8 cellular contexts compared by ENCODE assay signal in genomic region chr6:38671885-38672467, GRCh38. TPM values are rescaled to one million over a fixed set of nuclear protein-coding genes. Genes with fewer than 3 reads are reported as not detected.
A peak's percentile ranks its signal among the peaks of the same experiment; 100 is the strongest.
DNase-seq lines count a peak whose midpoint lies in the region; ATAC-seq and TF ChIP-seq lines count a peak whose summit lies in the region.

No MANE protein-coding gene starts in this region.

- intact Hi-C loops in breast epithelium (cut with DNase I; ENCODE audit: low total_unique reads) (no loop called here), testis (cut with DNase I; ENCODE audit: low total_unique reads) (no loop called here)

- no peaks in the 10 kb centered on the region for H3K4me1 ChIP-seq in breast epithelium
- H3K4me1 ChIP-seq in testis = peaks cover 16% of the 10 kb centered on the region

- no peak for TF ChIP-seq POLR2A in breast epithelium (IDR thresholded peaks at IDR 0.05)
- no peak for TF ChIP-seq POLR2A in testis (IDR thresholded peaks at IDR 0.05)

- DNase-seq in SIG-M5 treated with dmso at 0.1 percent for 504 hours (lab: John Stamatoyannopoulos, UW; ENCODE audit: unreplicated experiment) (peak; percentile 44), SIG-M5 (lab: John Stamatoyannopoulos, UW) (no peak), SHP77 treated with DMSO at 0.1 percent for 48 hours (lab: John Stamatoyannopoulos, UW) (peak; percentile 13), breast epithelium (ENCODE audit: low spot score in 2 of 2) (no peak), kidney epithelial cell (ENCODE audit: low read depth) (peak; percentile 31), testis (peak; percentile 40)
- peak; percentile 36 for DNase-seq in Jurkat, Clone E6-1 (ENCODE audit: low read depth, low spot score)

- no peak overlapping the region for H3K4me3 ChIP-seq in Jurkat, Clone E6-1 (ENCODE audit: low read length)
- H3K4me3 ChIP-seq in breast epithelium (no peak overlapping the region), kidney epithelial cell (ENCODE audit: low read depth, low read length) (no peak overlapping the region), testis (no peak overlapping the region)

- H3K9me3 ChIP-seq in breast epithelium (no peaks in the 10 kb centered on the region), testis (no peaks in the 10 kb centered on the region)

- 30 to 35% methylated on average over 2 of the region's 2 CpGs for WGBS in testis, 2 donors

- H3K36me3 ChIP-seq in breast epithelium = peaks cover 4% of the 10 kb centered on the region
- no peaks in the 10 kb centered on the region for H3K36me3 ChIP-seq in kidney epithelial cell (ENCODE audit: control insufficient read depth, insufficient read depth, low read length)
- no peaks in the 10 kb centered on the region for H3K36me3 ChIP-seq in testis (ENCODE audit: low read depth, missing control alignments)

- TF ChIP-seq CTCF in breast epithelium (IDR thresholded peaks at IDR 0.05) (peak; percentile 4 to 57 (median 35)), kidney epithelial cell (IDR thresholded peaks at IDR 0.05; ENCODE audit: insufficient read depth, low read length, poor library complexity, severe bottlenecking) (peak; percentile 72), testis (IDR thresholded peaks at IDR 0.05) (peak; percentile 19 to 50 (median 45))

- H3K27me3 ChIP-seq in breast epithelium = no peaks in the 10 kb centered on the region
- H3K27me3 ChIP-seq in kidney epithelial cell (ENCODE audit: control insufficient read depth, insufficient read depth, low read length) = no peaks in the 10 kb centered on the region
- H3K27me3 ChIP-seq in testis = no peaks in the 10 kb centered on the region

- H3K27ac ChIP-seq in breast epithelium = no peak overlapping the region
- no peak overlapping the region for H3K27ac ChIP-seq in testis

- ATAC-seq in GM21515 (IDR thresholded peaks at IDR 0.05; ENCODE audit: unreplicated experiment) = peak; percentile 67

RNA-seq across cellular contexts. Expression of gene GLO1, which starts 31.0 kb away (rescaled TPM):
- polyA plus RNA-seq in Jurkat, Clone E6-1 (2012; ENCODE audit: insufficient read depth, insufficient read length) = 103 TPM
- total RNA-seq in breast epithelium (100 to 1,000 TPM in 1 of 3 donors, 10 to 100 TPM in 2; 59.0 to 113 (median 79.3) TPM), kidney epithelial cell (168 and 195 TPM in 2 replicates), testis (10 to 100 TPM; 54.3 to 78.6 TPM)
- 51.0 TPM for polyA plus RNA-seq in testis (ENCODE audit: insufficient read depth, low read depth, low replicate concordance)

RNA-seq across cellular contexts. Expression of gene BTBD9, which starts 32.2 kb away (rescaled TPM):
- polyA plus RNA-seq in Jurkat, Clone E6-1 (2012; ENCODE audit: insufficient read depth, insufficient read length) = 2.6 TPM
- 10 to 100 TPM; 12.8 to 25.5 (median 19.0) TPM for total RNA-seq in breast epithelium
- total RNA-seq in kidney epithelial cell = 7.3 and 10.5 TPM in 2 replicates
- total RNA-seq in testis = 10 to 100 TPM; 29.5 to 32.8 TPM
- 11.4 TPM for polyA plus RNA-seq in testis (ENCODE audit: insufficient read depth, low read depth, low replicate concordance)

RNA-seq across cellular contexts. Expression of gene DNAH8, which starts 43.1 kb away (rescaled TPM):
- not detected for polyA plus RNA-seq in Jurkat, Clone E6-1 (2012; ENCODE audit: insufficient read depth, insufficient read length)
- total RNA-seq in breast epithelium = under 1 TPM in 2 of 3 donors, not detected in 1; under 0.01 TPM
- not detected in 2 replicates for total RNA-seq in kidney epithelial cell
- 10 to 100 TPM; 17.2 to 23.7 TPM for total RNA-seq in testis
- polyA plus RNA-seq in testis (ENCODE audit: insufficient read depth, low read depth, low replicate concordance) = 19.0 TPM

Comparison
In these comparisons a context has a peak if more than half of its experiments do, and no peak if none do; other contexts are left out.
1. DNase-seq: peak in SIG-M5 treated with dmso at 0.1 percent for 504 hours (single experiment), Jurkat, Clone E6-1 (single experiment), SHP77 treated with DMSO at 0.1 percent for 48 hours (single experiment), kidney epithelial cell (single experiment) and testis (single experiment); none in SIG-M5 (single experiment) and breast epithelium (0 of 2).
2. RNA of gene DNAH8, which starts 43.1 kb away (total RNA-seq): 17.2 to 23.7 TPM in testis; under 0.01 TPM in breast epithelium and not detected in kidney epithelial cell; every median in the first group is over 10 times any median in the second.
3. Peak in every context shown above with its lines, with median percentiles within 50 percentile points of each other: CTCF ChIP-seq.